In genomic region chr2:219541611-219542180, GRCh38 we compare ENCODE assay signal across 1 cellular context.
A peak's percentile ranks its signal among the peaks of the same experiment; 100 is the strongest.
TF ChIP-seq lines count a peak whose summit lies in the region.

No MANE protein-coding gene starts in this region.

TF ChIP-seq in HepG2, 621 proteins besides CTCF, POLR2A, EP300 and RAD21 (continued from another document and continues in another):
- TF ChIP-seq FOXP4 (CRISPR knock-in tag; IDR thresholded peaks at IDR 0.05) (peak; percentile 46; the same call in 1 of the 2 replicates), ZIK1 (CRISPR knock-in tag; IDR thresholded peaks at IDR 0.05; ENCODE audit: borderline replicate concordance, low read depth) (0 out of 2 replicates have a peak, but pooled peaks have one; percentile 53), NCOA5 (CRISPR knock-in tag; IDR thresholded peaks at IDR 0.05) (no peak), ZNF607 (CRISPR knock-in tag; IDR thresholded peaks at IDR 0.05; ENCODE audit: borderline replicate concordance) (no peak), PLRG1 (conservative IDR thresholded peaks at IDR 0.05) (no peak), ETV5 (CRISPR knock-in tag; IDR thresholded peaks at IDR 0.05; ENCODE audit: borderline replicate concordance) (peak; percentile 39; the same call in 1 of the 2 replicates), IKZF1 (IDR thresholded peaks at IDR 0.05) (no peak), ELF3 (CRISPR knock-in tag; IDR thresholded peaks at IDR 0.05) (peak; percentile 95), NPAS2 (CRISPR knock-in tag; IDR thresholded peaks at IDR 0.05; ENCODE audit: borderline replicate concordance) (no peak), MATR3 (CRISPR knock-in tag; IDR thresholded peaks at IDR 0.05) (no peak), ZNF615 (CRISPR knock-in tag; IDR thresholded peaks at IDR 0.05; ENCODE audit: borderline replicate concordance) (no peak), ZNF543 (CRISPR knock-in tag; IDR thresholded peaks at IDR 0.05) (peak; percentile 91), ZNF333 (CRISPR knock-in tag; IDR thresholded peaks at IDR 0.05; ENCODE audit: borderline replicate concordance) (peak; percentile 90; the same call in 1 of the 2 replicates), HOXA7 (CRISPR knock-in tag; IDR thresholded peaks at IDR 0.05) (0 out of 2 replicates have a peak, but pooled peaks have one; percentile 66), DNMT1 (CRISPR knock-in tag; IDR thresholded peaks at IDR 0.05) (peak; percentile 95; the same call in 1 of the 2 replicates), ARID2 (CRISPR knock-in tag; IDR thresholded peaks at IDR 0.05; ENCODE audit: borderline replicate concordance) (no peak), JUND (CRISPR knock-in tag; IDR thresholded peaks at IDR 0.05) (peak; percentile 66; the same call in 1 of the 2 replicates), NFE2 (CRISPR knock-in tag; IDR thresholded peaks at IDR 0.05) (no peak), XRCC5 (optimal IDR thresholded peaks at IDR 0.05; ENCODE audit: low read length) (peak; percentile 94), DRAP1 (CRISPR knock-in tag; IDR thresholded peaks at IDR 0.05) (peak; percentile 50), HNRNPL (IDR thresholded peaks at IDR 0.05; ENCODE audit: low read depth, low read length) (peak; percentile 97), HMGXB3 (CRISPR knock-in tag; IDR thresholded peaks at IDR 0.05; ENCODE audit: borderline replicate concordance) (peak; percentile 50; the same call in 1 of the 2 replicates), ZNF589 (CRISPR knock-in tag; conservative IDR thresholded peaks at IDR 0.05) (no peak; the same call in 1 of the 2 replicates), ZNF776 (CRISPR knock-in tag; IDR thresholded peaks at IDR 0.05) (peak; percentile 58; the same call in 1 of the 2 replicates), MAFG (CRISPR knock-in tag; IDR thresholded peaks at IDR 0.05) (no peak), ZNF558 (CRISPR knock-in tag; IDR thresholded peaks at IDR 0.05; ENCODE audit: borderline replicate concordance) (no peak), CAMTA2 (CRISPR knock-in tag; IDR thresholded peaks at IDR 0.05; ENCODE audit: borderline replicate concordance) (no peak), FOXC1 (CRISPR knock-in tag; IDR thresholded peaks at IDR 0.05; ENCODE audit: borderline replicate concordance) (peak; percentile 89), THRA (CRISPR knock-in tag; IDR thresholded peaks at IDR 0.05; ENCODE audit: borderline replicate concordance) (no peak), ZFY (CRISPR knock-in tag; IDR thresholded peaks at IDR 0.05) (peak; percentile 69; the same call in 1 of the 2 replicates), YEATS2 (CRISPR knock-in tag; IDR thresholded peaks at IDR 0.05; ENCODE audit: borderline replicate concordance) (peak; percentile 66), JARID2 (CRISPR knock-in tag; IDR thresholded peaks at IDR 0.05; ENCODE audit: insufficient replicate concordance) (no peak), ATF2 (CRISPR knock-in tag; IDR thresholded peaks at IDR 0.05) (peak; percentile 78), ZNF597 (CRISPR knock-in tag; IDR thresholded peaks at IDR 0.05) (no peak), DBP (CRISPR knock-in tag; IDR thresholded peaks at IDR 0.05; ENCODE audit: not compliant biosample characterization) (no peak), HOXD1 (CRISPR knock-in tag; IDR thresholded peaks at IDR 0.05) (peak; percentile 84; the same call in 1 of the 2 replicates), ZBTB14 (CRISPR knock-in tag; IDR thresholded peaks at IDR 0.05) (no peak), HOXA5 (CRISPR knock-in tag; IDR thresholded peaks at IDR 0.05) (peak; percentile 70; the same call in 1 of the 2 replicates), NCOA1 (CRISPR knock-in tag; IDR thresholded peaks at IDR 0.05) (no peak), ZNF20 (CRISPR knock-in tag; IDR thresholded peaks at IDR 0.05) (no peak), ZNF512B (CRISPR knock-in tag; IDR thresholded peaks at IDR 0.05; ENCODE audit: borderline replicate concordance) (0 out of 2 replicates have a peak, but pooled peaks have one; percentile 22), ZNF230 (CRISPR knock-in tag; IDR thresholded peaks at IDR 0.05) (peak; percentile 96), ZNF180 (CRISPR knock-in tag; IDR thresholded peaks at IDR 0.05; ENCODE audit: borderline replicate concordance, low read depth) (no peak), FOSL1 (CRISPR knock-in tag; IDR thresholded peaks at IDR 0.05; ENCODE audit: borderline replicate concordance) (no peak), EHMT2 (IDR thresholded peaks at IDR 0.05; ENCODE audit: borderline replicate concordance, low read depth, low read length) (no peak), KMT2B (CRISPR knock-in tag; IDR thresholded peaks at IDR 0.05) (peak; percentile 58; the same call in 1 of the 2 replicates), ISX (CRISPR knock-in tag; conservative IDR thresholded peaks at IDR 0.05) (no peak), ZNF235 (CRISPR knock-in tag; IDR thresholded peaks at IDR 0.05; ENCODE audit: borderline replicate concordance) (peak; percentile 52; the same call in 1 of the 2 replicates), ZNF251 (CRISPR knock-in tag; IDR thresholded peaks at IDR 0.05) (peak; percentile 93; the same call in 1 of the 2 replicates)
